Comparison of ENCODE assay signal across 9 cellular contexts in genomic region chr7:95435422-95435780, GRCh38. TPM values are rescaled to one million over a fixed set of nuclear protein-coding genes. Genes with fewer than 3 reads are reported as not detected.
DNase-seq lines count a peak whose midpoint lies in the region; ATAC-seq and TF ChIP-seq lines count a peak whose summit lies in the region.
"Had no signal": no experiment of that assay in that cellular context is flagged by ENCODE, and none has a peak within 500 bp of the region (broad histone marks: within the 10 kb centered on the region; RNA-seq: fewer than 3 reads in every experiment).

No MANE protein-coding gene starts in this region.

- H3K27me3 ChIP-seq in body of pancreas (no peaks in the 10 kb centered on the region), tibial artery (no peaks in the 10 kb centered on the region)

- H3K4me3 ChIP-seq in body of pancreas: peak overlapping the region in 1 of 2 donors; percentile 70
- peak overlapping the region; percentile 49 for H3K4me3 ChIP-seq in lower leg skin (ENCODE audit: low read depth, poor library complexity, severe bottlenecking)
- H3K4me3 ChIP-seq in tibial artery: peak overlapping the region; percentile 74 to 83

- no peaks in the 10 kb centered on the region for H3K9me3 Mint-ChIP-seq in T-helper 1 cell treated with Interleukin-12 subunit alpha and Interleukin-12 subunit beta and Interleukin-4 antibody, amounts not matched to agents 30 μg/mL and 1 μg/mL, for 36 hours

- DNase-seq in T-helper 1 cell (no peak), body of pancreas (peak in 1 of 4 donors; percentile 12), lower leg skin (ENCODE audit: low spot score in 2 of 2) (no peak), tibial artery (no peak), NCI-H748 (lab: John Stamatoyannopoulos, UW; ENCODE audit: unreplicated experiment) (no peak)

- ATAC-seq in body of pancreas: no peak
- no peak for ATAC-seq in HG03354 (IDR thresholded peaks at IDR 0.05; ENCODE audit: poor library complexity, severe bottlenecking, unreplicated experiment)
- no peak for ATAC-seq in GM21423 (IDR thresholded peaks at IDR 0.05; ENCODE audit: unreplicated experiment)

- H3K27ac Mint-ChIP-seq in T-helper 1 cell treated with Interleukin-12 subunit alpha and Interleukin-12 subunit beta and Interleukin-4 antibody, amounts not matched to agents 30 μg/mL and 1 μg/mL, for 36 hours: peak overlapping the region; percentile 49

- peaks cover 17% of the 10 kb centered on the region for H3K4me1 ChIP-seq in body of pancreas
- peaks cover 0 to 11% (median 2%) of the 10 kb centered on the region in 4 donors for H3K4me1 ChIP-seq in tibial artery

- H3K27ac ChIP-seq in body of pancreas (peak overlapping the region; percentile 77 to 96 (median 91)), tibial artery (peak overlapping the region; percentile 91 to 93)

- H3K36me3 Mint-ChIP-seq in T-helper 1 cell treated with Interleukin-12 subunit alpha and Interleukin-12 subunit beta and Interleukin-4 antibody, amounts not matched to agents 30 μg/mL and 1 μg/mL, for 36 hours (ENCODE audit: low read depth): peaks cover 2% of the 10 kb centered on the region

- H3K27me3 Mint-ChIP-seq in T-helper 1 cell treated with Interleukin-12 subunit alpha and Interleukin-12 subunit beta and Interleukin-4 antibody, amounts not matched to agents 30 μg/mL and 1 μg/mL, for 36 hours (ENCODE audit: low read depth): peaks cover 13% of the 10 kb centered on the region

- H3K36me3 ChIP-seq in body of pancreas (replicated peaks in 1 of 2; ENCODE audit: insufficient read depth in 1 of 2, low read depth in 2 of 2) (no peaks in the 10 kb centered on the region), tibial artery (no peaks in the 10 kb centered on the region)

- intact Hi-C loops in body of pancreas (cut with DNase I): no loop called here
- intact Hi-C loops in lower leg skin (cut with DNase I; ENCODE audit: low total_unique reads): no loop called here
- intact Hi-C loops in tibial artery (cut with DNase I; ENCODE audit: low total_unique reads): no loop called here

- 49 to 50% methylated on average over 9 of the region's 9 CpGs for WGBS in body of pancreas, 2 donors
- 55 to 57% methylated on average over 9 of the region's 9 CpGs for WGBS in lower leg skin, 2 donors

- no peak for TF ChIP-seq POLR2A in body of pancreas (IDR thresholded peaks at IDR 0.05)
- no peak for TF ChIP-seq POLR2A in lower leg skin (IDR thresholded peaks at IDR 0.05)

- H3K9me3 ChIP-seq in body of pancreas (no peaks in the 10 kb centered on the region), tibial artery (no peaks in the 10 kb centered on the region)

- peaks cover 8% of the 10 kb centered on the region for H3K4me1 Mint-ChIP-seq in T-helper 1 cell treated with Interleukin-12 subunit alpha and Interleukin-12 subunit beta and Interleukin-4 antibody, amounts not matched to agents 30 μg/mL and 1 μg/mL, for 36 hours (ENCODE audit: low read depth)

- TF ChIP-seq CTCF in body of pancreas (IDR thresholded peaks at IDR 0.05) (no peak), lower leg skin (IDR thresholded peaks at IDR 0.05) (no peak), tibial artery (IDR thresholded peaks at IDR 0.05) (no peak)

- H3K4me3 Mint-ChIP-seq in T-helper 1 cell treated with Interleukin-12 subunit alpha and Interleukin-12 subunit beta and Interleukin-4 antibody, amounts not matched to agents 30 μg/mL and 1 μg/mL, for 36 hours: peak overlapping the region; percentile 82

RNA-seq across cellular contexts. Expression of gene PON2, which starts 0.6 kb away (rescaled TPM):
- 100 to 1,000 TPM in 1 of 2 donors, 10 to 100 TPM in 1; 62.0 to 108 TPM for total RNA-seq in body of pancreas
- 100 to 1,000 TPM in 1 of 4 donors, 10 to 100 TPM in 3; 77.7 to 101 (median 86.0) TPM for total RNA-seq in lower leg skin

RNA-seq across cellular contexts. Expression of gene PON3, which starts 39.2 kb away (rescaled TPM):
- total RNA-seq in body of pancreas (1 to 10 TPM; 3.0 to 7.0 TPM), lower leg skin (10 to 100 TPM; 10.5 to 15.9 (median 13.9) TPM)
- total RNA-seq: HT1080 had no signal

RNA-seq across cellular contexts. Expression of gene ASB4, which starts 50.3 kb away (rescaled TPM):
- total RNA-seq in body of pancreas: not detected
- under 1 TPM in 2 of 4 donors, not detected in 2; 0.34 to 0.45 TPM for total RNA-seq in lower leg skin
- total RNA-seq: HT1080 had no signal
